26 cellular contexts compared by ENCODE assay signal in genomic region chr3:46918202-46918601, GRCh38. TPM values are rescaled to one million over a fixed set of nuclear protein-coding genes. Genes with fewer than 3 reads are reported as not detected.
"Had no signal": no experiment of that assay in that cellular context is flagged by ENCODE, and none has a peak within 500 bp of the region (broad histone marks: within the 10 kb centered on the region; RNA-seq: fewer than 3 reads in every experiment).

No MANE protein-coding gene starts in this region.

- H3K9me3 Mint-ChIP-seq: activated CD4-positive, alpha-beta memory T cell treated with anti-CD3 and anti-CD28 coated beads for 36 hours; activated CD4-positive, alpha-beta T cell treated with anti-CD3 and anti-CD28 coated beads, Interleukin-2, amount 10 ng/mL, durations not matched to agents 7 days and 5 days; activated naive CD4-positive, alpha-beta T cell treated with anti-CD3 and anti-CD28 coated beads, Interleukin-2, amount 10 ng/mL, durations not matched to agents 7 days and 5 days; activated T-cell treated with anti-CD3 and anti-CD28 coated beads, Interleukin-2, amount 50 U/mL, for 4 hours; IgD-negative memory B cell had no signal

- H3K27me3 Mint-ChIP-seq: activated CD4-positive, alpha-beta memory T cell treated with anti-CD3 and anti-CD28 coated beads for 36 hours; activated CD4-positive, alpha-beta T cell treated with anti-CD3 and anti-CD28 coated beads, Interleukin-2, amount 10 ng/mL, durations not matched to agents 7 days and 5 days; activated naive CD4-positive, alpha-beta T cell treated with anti-CD3 and anti-CD28 coated beads, Interleukin-2, amount 10 ng/mL, durations not matched to agents 7 days and 5 days; IgD-negative memory B cell; T-cell had no signal

- H3K27ac ChIP-seq: brain microvascular endothelial cell, cardiac muscle cell, KMS-11, SK-N-MC, VCaP had no signal

- H3K4me3 ChIP-seq: cardiac muscle cell, MG63, SK-N-MC had no signal

- H3K27ac Mint-ChIP-seq: activated CD4-positive, alpha-beta memory T cell treated with anti-CD3 and anti-CD28 coated beads for 36 hours; activated CD4-positive, alpha-beta T cell treated with anti-CD3 and anti-CD28 coated beads, Interleukin-2, amount 10 ng/mL, durations not matched to agents 7 days and 5 days; activated naive CD4-positive, alpha-beta T cell treated with anti-CD3 and anti-CD28 coated beads, Interleukin-2, amount 10 ng/mL, durations not matched to agents 7 days and 5 days; IgD-negative memory B cell had no signal

- H3K27me3 ChIP-seq: brain microvascular endothelial cell, cardiac muscle cell, MG63 had no signal

- DNase-seq: activated CD4-positive, alpha-beta memory T cell treated with anti-CD3 and anti-CD28 coated beads for 36 hours; activated CD4-positive, alpha-beta T cell treated with anti-CD3 and anti-CD28 coated beads, Interleukin-2, amount 10 ng/mL, durations not matched to agents 7 days and 5 days; activated CD4-positive, CD25-positive, alpha-beta regulatory T cell; activated CD8-positive, alpha-beta memory T cell treated with anti-CD3 and anti-CD28 coated beads for 24 hours; activated effector memory CD4-positive, alpha-beta T cell treated with anti-CD3 and anti-CD28 coated beads, Interleukin-2, amount 50 U/mL, for 16 hours; activated naive CD4-positive, alpha-beta T cell treated with anti-CD3 and anti-CD28 coated beads, Interleukin-2, amount 10 ng/mL, durations not matched to agents 7 days and 5 days; activated T-cell treated with anti-CD3 and anti-CD28 coated beads, Interleukin-2, amount 50 U/mL, for 4 hours; amygdala; brain microvascular endothelial cell; MG63; MV-4-11; NCI-H1092 treated with DMSO at 0.1 percent for 48 hours; NCI-H1417 treated with DMSO at 0.1 percent for 48 hours; NCI-H1694; NCI-H2029; NCI-H510A treated with DMSO at 0.1 percent for 48 hours; NCI-H69; SIG-M5; T-cell had no signal

- H3K4me3 Mint-ChIP-seq: activated CD4-positive, alpha-beta memory T cell treated with anti-CD3 and anti-CD28 coated beads for 36 hours; activated CD4-positive, alpha-beta T cell treated with anti-CD3 and anti-CD28 coated beads, Interleukin-2, amount 10 ng/mL, durations not matched to agents 7 days and 5 days; activated naive CD4-positive, alpha-beta T cell treated with anti-CD3 and anti-CD28 coated beads, Interleukin-2, amount 10 ng/mL, durations not matched to agents 7 days and 5 days; activated T-cell treated with anti-CD3 and anti-CD28 coated beads, Interleukin-2, amount 50 U/mL, for 4 hours; IgD-negative memory B cell; T-cell had no signal

- ATAC-seq: activated T-cell treated with anti-CD3 and anti-CD28 coated beads, Interleukin-2, amount 50 U/mL, for 4 hours; T-cell had no signal

RNA-seq across cellular contexts. Expression of gene PTH1R, which starts 40.7 kb away (rescaled TPM):
- total RNA-seq: activated CD4-positive, alpha-beta memory T cell treated with anti-CD3 and anti-CD28 coated beads for 36 hours; activated CD4-positive, alpha-beta T cell treated with anti-CD3 and anti-CD28 coated beads, Interleukin-2, amount 10 ng/mL, durations not matched to agents 7 days and 5 days; activated T-cell treated with anti-CD3 and anti-CD28 coated beads, Interleukin-2, amount 50 U/mL, for 4 hours; RPMI7951; T-helper 2 cell treated with Interferon-gamma antibody and Interleukin-4, amounts not matched to agents 100 ng/mL and 5 ng/mL, for 36 hours had no signal

RNA-seq across cellular contexts. Expression of gene MYL3, which starts 55.0 kb away (rescaled TPM):
- total RNA-seq: activated CD4-positive, alpha-beta memory T cell treated with anti-CD3 and anti-CD28 coated beads for 36 hours; activated CD4-positive, alpha-beta T cell treated with anti-CD3 and anti-CD28 coated beads, Interleukin-2, amount 10 ng/mL, durations not matched to agents 7 days and 5 days; activated T-cell treated with anti-CD3 and anti-CD28 coated beads, Interleukin-2, amount 50 U/mL, for 4 hours; RPMI7951; T-cell; T-helper 2 cell treated with Interferon-gamma antibody and Interleukin-4, amounts not matched to agents 100 ng/mL and 5 ng/mL, for 36 hours had no signal
